9 cellular contexts compared by ENCODE assay signal in genomic region chr2:80266231-80266630, GRCh38. TPM values are rescaled to one million over a fixed set of nuclear protein-coding genes. Genes with fewer than 3 reads are reported as not detected.
"Had no signal": no experiment of that assay in that cellular context is flagged by ENCODE, and none has a peak within 500 bp of the region (broad histone marks: within the 10 kb centered on the region; RNA-seq: fewer than 3 reads in every experiment).

No MANE protein-coding gene starts in this region.

- H3K4me3 Mint-ChIP-seq: GM23338, H9, IgD-negative memory B cell had no signal

- H3K4me3 ChIP-seq: GM23338 had no signal

- H2AFZ ChIP-seq: GM23338 had no signal

- H3K27me3 Mint-ChIP-seq: IgD-negative memory B cell had no signal

- DNase-seq: H9, HCEC 1CT had no signal

- H3K4me2 ChIP-seq: GM23338 had no signal

- H3K27ac Mint-ChIP-seq: GM23338, H9, IgD-negative memory B cell had no signal

- ATAC-seq: GM23338, HepG2 had no signal

- H3K27ac ChIP-seq: HL-60 had no signal

- H3K4me1 Mint-ChIP-seq: GM23338, IgD-negative memory B cell had no signal

- FAIRE-seq: H1, H54, HepG2 had no signal

- H3K36me3 Mint-ChIP-seq: IgD-negative memory B cell had no signal

RNA-seq across cellular contexts. Expression of gene LRRTM1, which starts 38.3 kb away (rescaled TPM):
- total RNA-seq: HepG2, HT1080 had no signal
- polyA plus RNA-seq: HepG2, IgD-negative memory B cell had no signal
